17 cellular contexts compared by ENCODE assay signal in the genomic region with DNA sequence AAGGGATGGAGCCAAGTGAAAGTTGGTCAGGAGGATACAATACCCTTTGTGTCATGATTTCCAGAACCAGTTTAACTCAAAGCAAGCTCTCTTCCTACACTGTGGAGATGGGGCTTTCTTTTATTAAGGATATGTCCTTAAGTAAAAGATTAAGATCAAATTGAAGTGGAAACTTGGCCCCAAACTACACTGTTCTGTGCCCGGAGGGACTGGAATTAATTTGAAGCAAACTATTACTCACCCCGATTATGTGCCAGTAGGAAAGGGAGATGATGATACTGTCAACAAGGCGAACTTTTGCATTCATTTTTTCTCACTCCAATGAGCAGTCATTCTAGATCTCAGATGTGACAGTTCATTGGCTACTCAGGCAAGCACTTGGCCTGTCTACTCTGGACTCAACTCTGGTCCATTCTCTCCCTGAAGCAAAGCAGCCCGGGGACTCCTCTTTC.
DNase-seq lines count a peak whose midpoint lies in the region; ATAC-seq and TF ChIP-seq lines count a peak whose summit lies in the region.
"Had no signal": no experiment of that assay in that cellular context is flagged by ENCODE, and none has a peak within 500 bp of the region (broad histone marks: within the 10 kb centered on the region; RNA-seq: fewer than 3 reads in every experiment).

No MANE protein-coding gene starts in this region.

- H3K4me1 ChIP-seq in ascending aorta (peaks cover 9 to 26% of the 10 kb centered on the region in 2 donors), sigmoid colon (peaks cover 0 to 28% (median 23%) of the 10 kb centered on the region in 4 donors)
- H3K4me1 ChIP-seq: Peyer's patch had no signal

- no peaks in the 10 kb centered on the region for H3K27me3 ChIP-seq in ascending aorta
- no peaks in the 10 kb centered on the region for H3K27me3 ChIP-seq in sigmoid colon
- H3K27me3 ChIP-seq: Peyer's patch had no signal

- 80 to 93% methylated on average over 4 of the region's 4 CpGs for WGBS in sigmoid colon, 2 donors

- TF ChIP-seq CTCF in AG10803 (conservative IDR thresholded peaks at IDR 0.05; ENCODE audit: low read length) (no peak), ascending aorta (IDR thresholded peaks at IDR 0.05) (no peak), fibroblast of the aortic adventitia (IDR thresholded peaks at IDR 0.05; ENCODE audit: insufficient read depth, low read length) (no peak), sigmoid colon (IDR thresholded peaks at IDR 0.05) (no peak)

- peak; percentile 76 for DNase-seq in AG10803 (ENCODE audit: low read depth)
- no peak for DNase-seq in ascending aorta (ENCODE audit: low spot score in 2 of 2)
- peak; percentile 70 for DNase-seq in fibroblast of the aortic adventitia (ENCODE audit: low read depth)
- DNase-seq in sigmoid colon, result no peak
- no peak for DNase-seq in activated naive CD4-positive, alpha-beta T cell treated with Interleukin-2 at 50 U/mL for 16 hours
- no peak for DNase-seq in SIG-M5 treated with dmso at 0.1 percent for 504 hours (lab: John Stamatoyannopoulos, UW; ENCODE audit: unreplicated experiment)
- no peak for DNase-seq in NCI-H82 (lab: John Stamatoyannopoulos, UW)
- DNase-seq: activated CD8-positive, alpha-beta T cell treated with anti-CD3 and anti-CD28 coated beads for 36 hours; COR-L47; dermis blood vessel endothelial cell; GF-D8; IMR-90; natural killer cell; Peyer's patch had no signal

- intact Hi-C loops in ascending aorta (cut with DNase I), result loop anchor here (10.0 kb wide), 1 partner anchor 679 kb away; no protein-coding TSS in a partner anchor
- intact Hi-C loops in sigmoid colon (cut with DNase I), result no loop called here

- no peak for TF ChIP-seq POLR2A in sigmoid colon (IDR thresholded peaks at IDR 0.05)

- ATAC-seq in GM19023 (IDR thresholded peaks at IDR 0.05; ENCODE audit: unreplicated experiment), result no peak
- ATAC-seq: activated CD8-positive, alpha-beta T cell treated with anti-CD3 and anti-CD28 coated beads for 36 hours; natural killer cell had no signal

- H3K4me3 ChIP-seq in AG10803 (ENCODE audit: low read length), result no peak overlapping the region
- no peak overlapping the region for H3K4me3 ChIP-seq in ascending aorta
- no peak overlapping the region for H3K4me3 ChIP-seq in fibroblast of the aortic adventitia (ENCODE audit: low read depth, low read length)
- no peak overlapping the region for H3K4me3 ChIP-seq in sigmoid colon
- H3K4me3 ChIP-seq: lung, Peyer's patch had no signal

- no peaks in the 10 kb centered on the region for H3K36me3 ChIP-seq in ascending aorta
- H3K36me3 ChIP-seq in sigmoid colon, result no peaks in the 10 kb centered on the region
- H3K36me3 ChIP-seq: Peyer's patch had no signal

- H3K9me3 ChIP-seq in ascending aorta, result no peaks in the 10 kb centered on the region
- H3K9me3 ChIP-seq in sigmoid colon, result no peaks in the 10 kb centered on the region
- H3K9me3 ChIP-seq: Peyer's patch had no signal

- TF ChIP-seq EP300 in sigmoid colon (IDR thresholded peaks at IDR 0.05), result no peak

- H3K27ac ChIP-seq in ascending aorta, result peak overlapping the region; percentile 41 to 48
- peak overlapping the region in 3 of 4 donors; percentile 5 to 47 (median 19) for H3K27ac ChIP-seq in sigmoid colon
- H3K27ac ChIP-seq: Peyer's patch, VCaP had no signal

Comparison
In these comparisons a context has a peak if more than half of its experiments do, and no peak if none do; other contexts are left out.
1. DNase-seq: peak in AG10803 (single experiment) and fibroblast of the aortic adventitia (single experiment); none in ascending aorta (0 of 2), sigmoid colon (single experiment), activated naive CD4-positive, alpha-beta T cell treated with Interleukin-2 at 50 U/mL for 16 hours (single experiment), SIG-M5 treated with dmso at 0.1 percent for 504 hours (single experiment) and NCI-H82 (single experiment).